9 cellular contexts compared by ENCODE assay signal in the genomic region with DNA sequence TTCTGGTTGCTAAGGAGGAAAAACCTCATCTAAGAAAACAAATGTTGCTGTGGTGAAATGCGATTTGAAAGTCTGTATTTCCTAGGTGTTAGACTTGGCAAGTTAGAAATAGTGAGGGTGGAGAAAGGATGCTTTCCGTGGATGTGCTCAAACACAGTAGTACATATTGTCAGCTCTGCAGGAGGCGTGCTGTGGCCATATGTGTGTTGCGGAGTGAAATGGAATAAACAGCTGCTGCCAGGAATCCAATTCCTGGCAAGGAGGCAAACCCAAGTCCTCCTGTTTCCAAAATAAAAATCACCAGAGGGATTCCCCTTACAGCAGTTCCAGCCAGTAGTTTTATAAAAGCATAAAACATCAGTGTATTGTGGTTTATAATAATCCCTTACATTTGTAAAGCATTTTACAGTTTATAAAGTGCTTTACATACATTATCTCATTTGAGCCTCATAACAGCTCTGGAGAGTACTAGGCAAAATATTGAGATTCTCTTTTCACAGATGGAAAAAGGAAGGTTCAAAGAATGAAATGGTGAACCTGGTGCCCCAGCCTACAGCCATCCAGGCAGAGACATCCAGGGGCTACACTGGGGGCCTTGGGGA.
A peak's percentile ranks its signal among the peaks of the same experiment; 100 is the strongest.
DNase-seq lines count a peak whose midpoint lies in the region; ATAC-seq and TF ChIP-seq lines count a peak whose summit lies in the region.
"Had no signal": no experiment of that assay in that cellular context is flagged by ENCODE, and none has a peak within 500 bp of the region (broad histone marks: within the 10 kb centered on the region; RNA-seq: fewer than 3 reads in every experiment).

No MANE protein-coding gene starts in this region.

- H3K36me3 Mint-ChIP-seq in naive thymus-derived CD8-positive, alpha-beta T cell = peaks cover 0 to 6% (median 0%) of the 10 kb centered on the region in 3 donors

- TF ChIP-seq CTCF in LNCaP clone FGC (IDR thresholded peaks at IDR 0.05; ENCODE audit: control insufficient read depth, extremely low read depth, insufficient read depth) (no peak), cardiac fibroblast (IDR thresholded peaks at IDR 0.05; ENCODE audit: low read depth, low read length) (no peak)

- H3K4me3 Mint-ChIP-seq in naive thymus-derived CD8-positive, alpha-beta T cell = no peak overlapping the region

- ATAC-seq in GM18868 (IDR thresholded peaks at IDR 0.05; ENCODE audit: unreplicated experiment) = no peak
- no peak for ATAC-seq in naive thymus-derived CD8-positive, alpha-beta T cell

- H3K4me3 ChIP-seq in LNCaP clone FGC (ENCODE audit: low read depth, low read length) (no peak overlapping the region), cardiac fibroblast (replicated peaks in 1 of 2; ENCODE audit: low read depth in 2 of 2, low read length in 2 of 2) (no peak overlapping the region)

- DNase-seq in LNCaP clone FGC (ENCODE audit: low read depth) (peak; percentile 21), cardiac fibroblast (ENCODE audit: low read depth in 2 of 2) (peak; percentile 18 to 78), left kidney (ENCODE audit: low read depth, low spot score) (peak; percentile 55), smooth muscle cell of the brain vasculature (ENCODE audit: low read depth, low spot score) (peak; percentile 46), NCI-H510A (lab: John Stamatoyannopoulos, UW) (no peak), NCI-H187 (lab: John Stamatoyannopoulos, UW) (no peak)
- DNase-seq in naive thymus-derived CD8-positive, alpha-beta T cell = no peak
- DNase-seq: effector CD4-positive, alpha-beta T cell had no signal

- H3K4me1 Mint-ChIP-seq in naive thymus-derived CD8-positive, alpha-beta T cell = no peaks in the 10 kb centered on the region

- POLR2A ChIA-PET in naive thymus-derived CD8-positive, alpha-beta T cell (lab: Charles Lee) = no interaction called here

- peak overlapping the region in 1 of 10 donors; percentile 41 for H3K27ac Mint-ChIP-seq in naive thymus-derived CD8-positive, alpha-beta T cell

- peaks cover 0 to 5% (median 0%) of the 10 kb centered on the region in 9 donors for H3K9me3 Mint-ChIP-seq in naive thymus-derived CD8-positive, alpha-beta T cell

- H3K27me3 Mint-ChIP-seq in naive thymus-derived CD8-positive, alpha-beta T cell = peaks cover 0 to 10% (median 0%) of the 10 kb centered on the region in 5 donors

Comparison
In these comparisons a context has a peak if more than half of its experiments do, and no peak if none do; other contexts are left out.
1. DNase-seq: peak in LNCaP clone FGC (single experiment), cardiac fibroblast (2 of 2), left kidney (single experiment) and smooth muscle cell of the brain vasculature (single experiment); none in NCI-H510A (single experiment), naive thymus-derived CD8-positive, alpha-beta T cell (0 of 10) and NCI-H187 (0 of 2).